30 cellular contexts compared by ENCODE assay signal in genomic region chr9:35667939-35668338, GRCh38. TPM values are rescaled to one million over a fixed set of nuclear protein-coding genes. Genes with fewer than 3 reads are reported as not detected.
"Had no signal": no experiment of that assay in that cellular context is flagged by ENCODE, and none has a peak within 500 bp of the region (broad histone marks: within the 10 kb centered on the region; RNA-seq: fewer than 3 reads in every experiment).

No MANE protein-coding gene starts in this region.

- H3K27ac Mint-ChIP-seq: memory B cell; progenitor cell of endocrine pancreas; stimulated activated naive CD8-positive, alpha-beta T cell treated with anti-CD3 and anti-CD28 coated beads, Interleukin-15, Interleukin-2, amounts not matched to agents 100 ng/mL and 50 ng/mL, for 24 hours had no signal

- H3K36me3 ChIP-seq: gastrocnemius medialis, neutrophil, right lobe of liver, suprapubic skin, transverse colon, upper lobe of right lung, uterus had no signal

- FAIRE-seq: kidney, small intestine had no signal

- H3K9me3 ChIP-seq: gastrocnemius medialis, neutrophil, right lobe of liver, suprapubic skin, transverse colon, upper lobe of right lung, uterus had no signal

- H3K27ac ChIP-seq: epithelial cell of prostate, gastrocnemius medialis, neutrophil, parathyroid adenoma, right lobe of liver, suprapubic skin, upper lobe of right lung, uterus had no signal

- H3K9ac ChIP-seq: parathyroid adenoma had no signal

- H2AFZ ChIP-seq: parathyroid adenoma had no signal

- H3K4me3 ChIP-seq: gastrocnemius medialis, lung, right lobe of liver, suprapubic skin, transverse colon, upper lobe of right lung, uterus had no signal

- H3K4me3 Mint-ChIP-seq: effector memory CD8-positive, alpha-beta T cell; memory B cell; stimulated activated naive B cell treated with anti-CD40 and anti-IgM and Interleukin-4, amounts not matched to agents 10 μg/mL and 1 μg/mL and 100 μg/mL, for 72 hours; stimulated activated naive CD8-positive, alpha-beta T cell treated with anti-CD3 and anti-CD28 coated beads, Interleukin-15, Interleukin-2, amounts not matched to agents 100 ng/mL and 50 ng/mL, for 24 hours had no signal

- H3K27me3 ChIP-seq: gastrocnemius medialis, right lobe of liver, suprapubic skin, transverse colon, upper lobe of right lung, uterus had no signal

- H3K27me3 Mint-ChIP-seq: effector memory CD8-positive, alpha-beta T cell; memory B cell; progenitor cell of endocrine pancreas; stimulated activated naive B cell treated with anti-CD40 and anti-IgM and Interleukin-4, amounts not matched to agents 10 μg/mL and 1 μg/mL and 100 μg/mL, for 72 hours; stimulated activated naive CD8-positive, alpha-beta T cell treated with anti-CD3 and anti-CD28 coated beads, Interleukin-15, Interleukin-2, amounts not matched to agents 100 ng/mL and 50 ng/mL, for 24 hours had no signal

- H3K4me1 ChIP-seq: uterus had no signal

- DNase-seq: cortex of kidney; effector memory CD8-positive, alpha-beta T cell; foreskin fibroblast; gastrocnemius medialis; head of caudate nucleus; kidney; midbrain; naive thymus-derived CD8-positive, alpha-beta T cell; small intestine; stimulated activated CD4-positive, alpha-beta T cell treated with anti-CD3 and anti-CD28 coated beads, Interleukin-15, amount 100 ng/mL, for 24 hours; stimulated activated CD4-positive, alpha-beta T cell treated with anti-CD3 and anti-CD28 coated beads, Interleukin-2, amount 100 ng/mL, for 48 hours; stimulated activated naive B cell treated with anti-CD40 and anti-IgM and Interleukin-4, amounts not matched to agents 10 μg/mL and 1 μg/mL and 100 μg/mL, for 72 hours; transverse colon; upper lobe of right lung; uterus had no signal

- ATAC-seq: effector memory CD8-positive, alpha-beta T cell; esophagus mucosa; gastrocnemius medialis; left lobe of liver; naive thymus-derived CD8-positive, alpha-beta T cell; right lobe of liver; stimulated activated naive B cell treated with anti-CD40 and anti-IgM and Interleukin-4, amounts not matched to agents 10 μg/mL and 1 μg/mL and 100 μg/mL, for 72 hours; upper lobe of right lung had no signal

- H3K36me3 Mint-ChIP-seq: memory B cell; naive thymus-derived CD8-positive, alpha-beta T cell; stimulated activated naive B cell treated with anti-CD40 and anti-IgM and Interleukin-4, amounts not matched to agents 10 μg/mL and 1 μg/mL and 100 μg/mL, for 72 hours had no signal

- H3K9me3 Mint-ChIP-seq: effector memory CD8-positive, alpha-beta T cell; memory B cell; naive thymus-derived CD8-positive, alpha-beta T cell; stimulated activated naive CD8-positive, alpha-beta T cell treated with anti-CD3 and anti-CD28 coated beads, Interleukin-15, Interleukin-2, amounts not matched to agents 100 ng/mL and 50 ng/mL, for 24 hours had no signal

RNA-seq across cellular contexts. Expression of gene ARHGEF39, which starts 2.9 kb away (rescaled TPM):
- total RNA-seq: myocyte had no signal

RNA-seq across cellular contexts. Expression of gene CA9, which starts 5.8 kb away (rescaled TPM):
- total RNA-seq: gastrocnemius medialis; glomerular endothelial cell; myocyte; naive thymus-derived CD8-positive, alpha-beta T cell; transverse colon had no signal
- polyA plus RNA-seq: naive thymus-derived CD8-positive, alpha-beta T cell; neural cell had no signal

RNA-seq across cellular contexts. Expression of gene RMRP, which starts 10.1 kb away (rescaled TPM):
- polyA plus RNA-seq: neural cell had no signal

RNA-seq across cellular contexts. Expression of gene SIT1, which starts 17.2 kb away (rescaled TPM):
- total RNA-seq: dermis microvascular lymphatic vessel endothelial cell, gastrocnemius medialis, glomerular endothelial cell, myocyte, progenitor cell of endocrine pancreas had no signal
- polyA plus RNA-seq: neural cell had no signal
